10 cellular contexts compared by ENCODE assay signal in the genomic region with DNA sequence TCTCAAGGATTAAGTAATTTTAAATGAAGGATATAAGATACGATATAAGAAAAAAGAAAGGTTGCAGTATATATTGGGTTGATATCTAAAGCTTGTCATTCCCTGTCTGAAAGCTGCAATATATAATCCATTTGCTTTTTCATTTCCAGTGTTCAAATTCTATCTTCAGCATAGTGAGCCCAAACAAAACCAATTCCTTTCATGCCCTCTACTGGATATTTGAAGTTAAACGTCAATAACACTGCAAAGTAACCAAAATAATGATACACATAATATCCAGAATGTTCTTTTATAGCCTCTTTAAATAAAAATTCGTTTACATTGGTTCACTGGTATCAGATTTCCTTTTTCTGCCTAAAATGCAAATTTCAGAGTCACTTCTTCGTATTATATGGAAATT.
DNase-seq lines count a peak whose midpoint lies in the region; ATAC-seq, FAIRE-seq and TF ChIP-seq lines count a peak whose summit lies in the region.
"Had no signal": no experiment of that assay in that cellular context is flagged by ENCODE, and none has a peak within 500 bp of the region (broad histone marks: within the 10 kb centered on the region; RNA-seq: fewer than 3 reads in every experiment).

No MANE protein-coding gene starts in this region.

- H3K4me1 ChIP-seq in psoas muscle: no peaks in the 10 kb centered on the region

- intact Hi-C loops in psoas muscle (cut with DNase I): loop anchor here in 1 of 2 donors (5.0 kb wide), 1 partner anchor 97 kb away; no protein-coding TSS in a partner anchor

- peak; percentile 15 for FAIRE-seq in endometrium (lab: Jason Lieb, UNC)

- no peak overlapping the region for H3K27ac ChIP-seq in psoas muscle
- H3K27ac ChIP-seq: thoracic aorta had no signal

- no peaks in the 10 kb centered on the region for H3K9me3 Mint-ChIP-seq in activated CD8-positive, alpha-beta memory T cell treated with anti-CD3 and anti-CD28 coated beads, Interleukin-2, amount 10 ng/mL, durations not matched to agents 7 days and 5 days (ENCODE audit: low read depth)
- H3K9me3 Mint-ChIP-seq: activated T-cell treated with anti-CD3 and anti-CD28 coated beads, Interleukin-2, amount 50 U/mL, for 24 hours had no signal

- no peaks in the 10 kb centered on the region for H3K27me3 ChIP-seq in psoas muscle (ENCODE audit: insufficient read depth in 3 of 3, low read length in 2 of 3)

- TF ChIP-seq CTCF in psoas muscle (IDR thresholded peaks at IDR 0.05): peak; percentile 32

- CTCF ChIA-PET in activated CD8-positive, alpha-beta memory T cell treated with anti-CD3 and anti-CD28 coated beads, Interleukin-2, amount 10 ng/mL, durations not matched to agents 7 days and 5 days (lab: Charles Lee): interaction anchor here (1.1 to 2.9 kb wide), 3 partner anchors 246 to 319 kb away, joined by 3 to 12 read pairs (median 5); no protein-coding TSS in a partner anchor

- H3K9me3 ChIP-seq in psoas muscle: no peaks in the 10 kb centered on the region
- H3K9me3 ChIP-seq: thoracic aorta had no signal

- WGBS in psoas muscle, 3 donors: 48 to 61% (median 48%) methylated on average over 4 of the region's 4 CpGs

- peaks cover 44% of the 10 kb centered on the region for H3K27me3 Mint-ChIP-seq in activated CD8-positive, alpha-beta memory T cell treated with anti-CD3 and anti-CD28 coated beads, Interleukin-2, amount 10 ng/mL, durations not matched to agents 7 days and 5 days

- H3K27ac Mint-ChIP-seq in activated CD8-positive, alpha-beta memory T cell treated with anti-CD3 and anti-CD28 coated beads, Interleukin-2, amount 10 ng/mL, durations not matched to agents 7 days and 5 days: no peak overlapping the region
- H3K27ac Mint-ChIP-seq: activated T-cell treated with anti-CD3 and anti-CD28 coated beads, Interleukin-2, amount 50 U/mL, for 24 hours had no signal

- ATAC-seq in psoas muscle: no peak
- no peak for ATAC-seq in HG02763 (IDR thresholded peaks at IDR 0.05; ENCODE audit: unreplicated experiment)
- no peak for ATAC-seq in activated CD8-positive, alpha-beta memory T cell treated with anti-CD3 and anti-CD28 coated beads, Interleukin-2, amount 10 ng/mL, durations not matched to agents 7 days and 5 days

- H3K36me3 Mint-ChIP-seq in activated CD8-positive, alpha-beta memory T cell treated with anti-CD3 and anti-CD28 coated beads, Interleukin-2, amount 10 ng/mL, durations not matched to agents 7 days and 5 days: no peaks in the 10 kb centered on the region

- no peak overlapping the region for H3K4me3 ChIP-seq in psoas muscle
- H3K4me3 ChIP-seq: thoracic aorta had no signal

- peak; percentile 29 for DNase-seq in NCI-H510A treated with DMSO at 0.1 percent for 48 hours (lab: John Stamatoyannopoulos, UW)
- no peak for DNase-seq in NCI-H510A (lab: John Stamatoyannopoulos, UW)
- DNase-seq in NCI-H2171 treated with DMSO at 0.1 percent for 48 hours (lab: John Stamatoyannopoulos, UW): peak; percentile 78
- no peak for DNase-seq in psoas muscle
- DNase-seq in NCI-H146 treated with DMSO at 0.1 percent for 48 hours (lab: John Stamatoyannopoulos, UW; ENCODE audit: unreplicated experiment): no peak
- DNase-seq in activated CD8-positive, alpha-beta memory T cell treated with anti-CD3 and anti-CD28 coated beads, Interleukin-2, amount 10 ng/mL, durations not matched to agents 7 days and 5 days: no peak
- DNase-seq: activated T-cell treated with anti-CD3 and anti-CD28 coated beads, Interleukin-2, amount 50 U/mL, for 24 hours had no signal

- H3K36me3 ChIP-seq in psoas muscle (ENCODE audit: insufficient read depth in 1 of 2, low read depth in 1 of 2): no peaks in the 10 kb centered on the region
- H3K36me3 ChIP-seq: thoracic aorta had no signal

- no peak overlapping the region for H3K4me3 Mint-ChIP-seq in activated CD8-positive, alpha-beta memory T cell treated with anti-CD3 and anti-CD28 coated beads, Interleukin-2, amount 10 ng/mL, durations not matched to agents 7 days and 5 days
- H3K4me3 Mint-ChIP-seq: activated T-cell treated with anti-CD3 and anti-CD28 coated beads, Interleukin-2, amount 50 U/mL, for 24 hours had no signal

- no peaks in the 10 kb centered on the region for H3K4me1 Mint-ChIP-seq in activated CD8-positive, alpha-beta memory T cell treated with anti-CD3 and anti-CD28 coated beads, Interleukin-2, amount 10 ng/mL, durations not matched to agents 7 days and 5 days

Comparison
In these comparisons a context has a peak if more than half of its experiments do, and no peak if none do; other contexts are left out.
1. DNase-seq: peak in NCI-H510A treated with DMSO at 0.1 percent for 48 hours (single experiment) and NCI-H2171 treated with DMSO at 0.1 percent for 48 hours (single experiment); none in NCI-H510A (single experiment), psoas muscle (0 of 2), NCI-H146 treated with DMSO at 0.1 percent for 48 hours (single experiment) and activated CD8-positive, alpha-beta memory T cell treated with anti-CD3 and anti-CD28 coated beads, Interleukin-2, amount 10 ng/mL, durations not matched to agents 7 days and 5 days (single experiment).